In genomic region chr4:704971-705277, GRCh38 we compare ENCODE assay signal across 1 cellular context.
TF ChIP-seq lines count a peak whose summit lies in the region.

No MANE protein-coding gene starts in this region.

TF ChIP-seq in H1, 55 proteins besides CTCF, POLR2A, EP300 and RAD21:
- TF ChIP-seq KDM1A (IDR thresholded peaks at IDR 0.05; ENCODE audit: borderline replicate concordance, low read length): 0 out of 2 replicates have a peak, but pooled peaks have one; percentile 27
- TF ChIP-seq BCL11A (IDR thresholded peaks at IDR 0.05; ENCODE audit: low read depth in 2 of 2, low read length in 2 of 2): no peak
